In the genomic region with DNA sequence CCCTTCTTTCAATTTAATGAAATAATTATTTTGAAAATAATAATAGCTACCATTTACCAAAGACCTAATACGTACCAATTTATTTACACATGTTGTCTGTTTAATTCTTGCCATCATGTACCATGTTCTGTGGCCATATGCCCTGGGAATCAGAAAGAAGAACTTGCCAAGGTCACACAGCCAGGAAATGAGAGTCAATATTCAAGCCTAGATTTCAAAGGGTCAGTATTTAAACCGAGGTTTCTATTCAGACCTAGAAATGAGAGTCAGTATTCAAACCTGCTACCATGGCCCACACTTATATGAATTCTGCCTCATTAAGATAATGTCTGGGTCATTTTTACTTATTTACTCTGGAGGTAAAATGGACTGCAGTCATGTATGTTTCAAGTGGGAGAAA, we compare ENCODE assay signal across 16 cellular contexts.
DNase-seq lines count a peak whose midpoint lies in the region; ATAC-seq, FAIRE-seq and TF ChIP-seq lines count a peak whose summit lies in the region.
"Had no signal": no experiment of that assay in that cellular context is flagged by ENCODE, and none has a peak within 500 bp of the region (broad histone marks: within the 10 kb centered on the region; RNA-seq: fewer than 3 reads in every experiment).

No MANE protein-coding gene starts in this region.

- 37% methylated on average over 2 of the region's 2 CpGs for WGBS in K562 (ENCODE audit: insufficient coverage, low coverage, missing lambda C conversion rate)

- no peaks in the 10 kb centered on the region for H3K9me3 ChIP-seq in K562 (replicated peaks; ENCODE audit: control insufficient read depth, insufficient read depth, low read depth, low read length)
- H3K9me3 ChIP-seq: gastrocnemius medialis, SK-N-SH had no signal

- H3K4me1 ChIP-seq in K562 (replicated peaks in 1 of 2; ENCODE audit: control insufficient read depth in 2 of 2, insufficient read depth in 2 of 2, low read length in 2 of 2): peaks cover 4 to 10% of the 10 kb centered on the region in 2 experiments; a peak in 3 of 5 replicates

- no peaks in the 10 kb centered on the region for H3K27me3 ChIP-seq in K562 (ENCODE audit: control insufficient read depth in 2 of 2, insufficient read depth in 2 of 2, low read length in 2 of 2)
- H3K27me3 ChIP-seq: cardiac muscle cell, gastrocnemius medialis had no signal

- no peaks in the 10 kb centered on the region for H3K36me3 ChIP-seq in K562 (ENCODE audit: control insufficient read depth, insufficient read depth, low read length)
- H3K36me3 ChIP-seq: cardiac muscle cell, gastrocnemius medialis had no signal

- no peaks in the 10 kb centered on the region for H3K79me2 ChIP-seq in K562 (ENCODE audit: control insufficient read depth, insufficient read depth, low read length)

- TF ChIP-seq CTCF in K562 (IDR thresholded peaks at IDR 0.05 in 2 of 3, conservative IDR thresholded peaks at IDR 0.05 in 1 of 3; ENCODE audit: insufficient read depth in 2 of 3, low read depth in 1 of 3, low read length in 3 of 3): no peak

- peak overlapping the region in 1 of 2 experiments; percentile 35; a peak in 1 of 4 replicates for H3K9ac ChIP-seq in K562 (ENCODE audit: insufficient read depth in 1 of 2, low read depth in 2 of 2, low read length in 2 of 2)
- H3K9ac ChIP-seq: SK-N-SH had no signal

- in situ Hi-C loops in K562 (cut with MboI): no loop called here

- ATAC-seq in GM18909 (IDR thresholded peaks at IDR 0.05; ENCODE audit: poor library complexity, unreplicated experiment) (peak; percentile 50), HG02759 (IDR thresholded peaks at IDR 0.05; ENCODE audit: unreplicated experiment) (peak; percentile 28), K562 (peak; percentile 8; the same call in 1 of the 3 replicates)
- ATAC-seq: natural killer cell treated with Interleukin-12 subunit alpha and Interleukin-12 subunit beta and Interleukin-15 and Interleukin-18, amount 100 ng/mL, for 72 hours; stimulated activated naive CD8-positive, alpha-beta T cell treated with anti-CD3 and anti-CD28 coated beads, Interleukin-15, amount 100 ng/mL, for 72 hours had no signal

- H3K4me3 ChIP-seq in K562: no peak overlapping the region
- H3K4me3 ChIP-seq: cardiac muscle cell, gastrocnemius medialis had no signal

- no peak for TF ChIP-seq EP300 in K562 (IDR thresholded peaks at IDR 0.05; ENCODE audit: low read length)

- no peak for DNase-seq in K562 (ENCODE audit: extremely low read depth in 1 of 4, low spot score in 3 of 4)
- peak; percentile 37 for DNase-seq in renal cortical epithelial cell (ENCODE audit: low read depth)
- DNase-seq in NCI-H1105 treated with DMSO at 0.1 percent for 48 hours (lab: John Stamatoyannopoulos, UW): no peak
- no peak for DNase-seq in DMS 273 (lab: John Stamatoyannopoulos, UW; ENCODE audit: unreplicated experiment)
- no peak for DNase-seq in activated naive CD4-positive, alpha-beta T cell treated with Interleukin-2 at 50 U/mL for 16 hours
- no peak for DNase-seq in activated CD4-positive, alpha-beta T cell treated with anti-CD3 and anti-CD28 coated beads, Interleukin-2, amount 50 U/mL, for 1 hour
- DNase-seq: gastrocnemius medialis; SK-N-SH; stimulated activated naive CD8-positive, alpha-beta T cell treated with anti-CD3 and anti-CD28 coated beads, Interleukin-15, amount 100 ng/mL, for 72 hours had no signal

- no TSS peak for BruUV-seq in K562 (replicated peaks; lab: Mats Ljungman, UMichigan)

- no peak overlapping the region for H3K4me2 ChIP-seq in K562 (ENCODE audit: insufficient read depth, low read length)
- H3K4me2 ChIP-seq: SK-N-SH had no signal

- peak overlapping the region; percentile 58; the same call in 1 of the 3 replicates for H3K27ac ChIP-seq in K562 (ENCODE audit: extremely low read depth, low read depth, low read length)
- H3K27ac ChIP-seq: cardiac muscle cell, gastrocnemius medialis had no signal

- H3K9me1 ChIP-seq in K562 (ENCODE audit: control insufficient read depth, insufficient read depth, low read length): no peaks in the 10 kb centered on the region

- TF ChIP-seq RAD21 in K562 (CRISPR knock-in tag; conservative IDR thresholded peaks at IDR 0.05 in 1 of 2, IDR thresholded peaks at IDR 0.05 in 1 of 2): no peak

- CTCF ChIA-PET in K562 (lab: Yijun Ruan, JAX; ENCODE audit: low intra/inter-chr PET ratio): no interaction called here

- H4K20me1 ChIP-seq in K562 (replicated peaks; ENCODE audit: control insufficient read depth, insufficient read depth, low read length): no peaks in the 10 kb centered on the region

- intact Hi-C loops in K562 (cut with micrococcal nuclease): loop anchor here (1.0 to 5.0 kb wide), 2 partner anchors 36 to 56 kb away; no protein-coding TSS in a partner anchor

- no peak for TF ChIP-seq POLR2A in K562 (conservative IDR thresholded peaks at IDR 0.05)

- FAIRE-seq in K562 (lab: Jason Lieb, UNC): no peak
- FAIRE-seq: endometrium, GM12892, keratinocyte had no signal

- H2AFZ ChIP-seq in K562 (ENCODE audit: low read depth, low read length): peak overlapping the region; percentile 81

- POLR2A ChIA-PET in K562 (lab: Yijun Ruan, JAX): interaction anchor here (0.6 to 1.3 kb wide), 2 partner anchors 59 to 120 kb away, joined by 3 read pairs; no protein-coding TSS in a partner anchor

TF ChIP-seq in K562, 482 proteins besides CTCF, POLR2A, EP300 and RAD21:
- TF ChIP-seq CHD4 (IDR thresholded peaks at IDR 0.05; ENCODE audit: insufficient read depth, insufficient replicate concordance, low read depth, low read length, poor library complexity, severe bottlenecking): no peak
